In the genomic region with DNA sequence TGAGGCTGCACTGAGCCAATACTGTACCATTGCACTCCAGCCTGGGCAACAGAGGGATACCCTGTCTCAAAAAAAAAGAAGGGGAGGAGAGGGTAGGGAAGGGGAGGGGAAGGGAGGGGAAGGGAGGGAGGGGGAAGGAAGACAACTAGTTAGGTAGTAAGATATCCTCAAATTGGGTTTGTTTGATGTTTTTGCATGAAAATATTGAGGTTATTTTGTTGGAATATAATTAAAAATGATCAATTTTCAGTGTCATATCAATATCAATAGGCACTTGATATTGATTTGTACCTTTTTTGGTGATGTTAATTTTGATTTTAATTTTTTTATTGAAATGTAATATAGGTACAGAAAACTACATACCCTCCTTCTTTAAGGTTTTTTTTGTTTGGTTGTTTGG, we compare ENCODE assay signal across 10 cellular contexts. TPM values are rescaled to one million over a fixed set of nuclear protein-coding genes. Genes with fewer than 3 reads are reported as not detected.
"Had no signal": no experiment of that assay in that cellular context is flagged by ENCODE, and none has a peak within 500 bp of the region (broad histone marks: within the 10 kb centered on the region; RNA-seq: fewer than 3 reads in every experiment).

No MANE protein-coding gene starts in this region.

- DNase-seq: IMR-90, KBM-7, KG1 had no signal

- ATAC-seq: K562 had no signal

- H3K4me2 ChIP-seq: KMS-11 had no signal

- H3K9ac ChIP-seq: KMS-11 had no signal

- H3K4me3 ChIP-seq: K562 had no signal

- FAIRE-seq: HTR-8/SVneo, K562 had no signal

- H3K27ac ChIP-seq: HL-60, KMS-11 had no signal

RNA-seq across cellular contexts. Expression of a gene that starts 19.5 kb away (rescaled TPM):
- total RNA-seq: HT-29, HT1080, IMR-90, K562 had no signal
- polyA plus RNA-seq: IgD-negative memory B cell, IMR-90 had no signal

RNA-seq across cellular contexts. Expression of a gene that starts 55.0 kb away (rescaled TPM):
- total RNA-seq: HT-29, HT1080, IMR-90, K562 had no signal
- polyA plus RNA-seq: IgD-negative memory B cell, IMR-90, K562 had no signal
